14 cellular contexts compared by ENCODE assay signal in genomic region chr9:93081081-93081529, GRCh38. TPM values are rescaled to one million over a fixed set of nuclear protein-coding genes. Genes with fewer than 3 reads are reported as not detected.
DNase-seq lines count a peak whose midpoint lies in the region; ATAC-seq and TF ChIP-seq lines count a peak whose summit lies in the region.
"Had no signal": no experiment of that assay in that cellular context is flagged by ENCODE, and none has a peak within 500 bp of the region (broad histone marks: within the 10 kb centered on the region; RNA-seq: fewer than 3 reads in every experiment).

No MANE protein-coding gene starts in this region.

- H2AFZ ChIP-seq in mesenchymal stem cell (ENCODE audit: low read depth, low read length), result no peak overlapping the region

- H4K91ac ChIP-seq in mesenchymal stem cell (ENCODE audit: low read length), result no peak overlapping the region

- H3K4me1 ChIP-seq in mesenchymal stem cell (ENCODE audit: control insufficient read depth, insufficient read depth, low read depth, low read length) (no peaks in the 10 kb centered on the region), tibial artery (no peaks in the 10 kb centered on the region)
- H3K4me1 ChIP-seq: BE2C had no signal

- no peak overlapping the region for H3K14ac ChIP-seq in mesenchymal stem cell (ENCODE audit: low read length in 2 of 2)

- H3K36me3 Mint-ChIP-seq in activated naive CD8-positive, alpha-beta T cell, result peaks cover 10% of the 10 kb centered on the region
- peaks cover 26% of the 10 kb centered on the region for H3K36me3 Mint-ChIP-seq in activated naive CD8-positive, alpha-beta T cell treated with anti-CD3 and anti-CD28 coated beads, Interleukin-2, amount 50 U/mL, for 24 hours (ENCODE audit: low read depth)
- peaks cover 59% of the 10 kb centered on the region for H3K36me3 Mint-ChIP-seq in activated T-helper 2 cell treated with anti-CD3 and anti-CD28 coated beads, Interferon-gamma antibody, Interleukin-2, Interleukin-4, amounts not matched to agents 10 μg/mL and 5 μg/mL and 100 μg/mL, durations not matched to agents 14 hours and 24 hours and 36 hours (ENCODE audit: low read depth)

- no peaks in the 10 kb centered on the region for H3K27me3 Mint-ChIP-seq in activated naive CD8-positive, alpha-beta T cell
- H3K27me3 Mint-ChIP-seq in activated naive CD8-positive, alpha-beta T cell treated with anti-CD3 and anti-CD28 coated beads, Interleukin-2, amount 50 U/mL, for 24 hours, result no peaks in the 10 kb centered on the region
- no peaks in the 10 kb centered on the region for H3K27me3 Mint-ChIP-seq in activated T-helper 2 cell treated with anti-CD3 and anti-CD28 coated beads, Interferon-gamma antibody, Interleukin-2, Interleukin-4, amounts not matched to agents 10 μg/mL and 5 μg/mL and 100 μg/mL, durations not matched to agents 14 hours and 24 hours and 36 hours (ENCODE audit: low read depth)
- H3K27me3 Mint-ChIP-seq: stimulated activated memory B cell treated with anti-CD40 and anti-IgM and Interleukin-4, amounts not matched to agents 10 μg/mL and 1 μg/mL and 100 μg/mL, for 72 hours had no signal

- H3K9ac ChIP-seq in mesenchymal stem cell (ENCODE audit: low read length), result no peak overlapping the region

- peak overlapping the region in 1 of 2 experiments; percentile 22 for H2BK12ac ChIP-seq in mesenchymal stem cell (ENCODE audit: low read length in 2 of 2)

- H3K79me1 ChIP-seq in mesenchymal stem cell (replicated peaks; ENCODE audit: low read length, poor library complexity, severe bottlenecking), result no peaks in the 10 kb centered on the region

- H3K27me3 ChIP-seq in mesenchymal stem cell (ENCODE audit: control insufficient read depth in 1 of 2, insufficient read depth in 1 of 2, low read length in 2 of 2) (no peaks in the 10 kb centered on the region), tibial artery (no peaks in the 10 kb centered on the region)
- H3K27me3 ChIP-seq: BE2C had no signal

- no peak overlapping the region for H3K4me3 Mint-ChIP-seq in activated naive CD8-positive, alpha-beta T cell
- no peak overlapping the region for H3K4me3 Mint-ChIP-seq in activated naive CD8-positive, alpha-beta T cell treated with anti-CD3 and anti-CD28 coated beads, Interleukin-2, amount 50 U/mL, for 24 hours
- H3K4me3 Mint-ChIP-seq in activated T-helper 2 cell treated with anti-CD3 and anti-CD28 coated beads, Interferon-gamma antibody, Interleukin-2, Interleukin-4, amounts not matched to agents 10 μg/mL and 5 μg/mL and 100 μg/mL, durations not matched to agents 14 hours and 24 hours and 36 hours (ENCODE audit: low read depth), result no peak overlapping the region
- H3K4me3 Mint-ChIP-seq: stimulated activated memory B cell treated with anti-CD40 and anti-IgM and Interleukin-4, amounts not matched to agents 10 μg/mL and 1 μg/mL and 100 μg/mL, for 72 hours had no signal

- TF ChIP-seq CTCF in tibial artery (IDR thresholded peaks at IDR 0.05), result no peak

- intact Hi-C loops in activated T-helper 2 cell treated with anti-CD3 and anti-CD28 coated beads, Interferon-gamma antibody, Interleukin-2, Interleukin-4, amounts not matched to agents 10 μg/mL and 5 μg/mL and 100 μg/mL, durations not matched to agents 14 hours and 24 hours and 36 hours (cut with micrococcal nuclease), result no loop called here
- intact Hi-C loops in tibial artery (cut with DNase I; ENCODE audit: low total_unique reads), result no loop called here

- H3K4me2 ChIP-seq in mesenchymal stem cell (ENCODE audit: low read length, poor library complexity, severe bottlenecking), result no peak overlapping the region

- peak overlapping the region in 1 of 2 experiments; percentile 58 for H3K18ac ChIP-seq in mesenchymal stem cell (ENCODE audit: low read depth in 1 of 2, low read length in 2 of 2)

- no peak for ATAC-seq in activated naive CD8-positive, alpha-beta T cell treated with anti-CD3 and anti-CD28 coated beads, Interleukin-2, amount 50 U/mL, for 24 hours
- ATAC-seq in HG03520 (IDR thresholded peaks at IDR 0.05; ENCODE audit: unreplicated experiment) (no peak), GM19328 (IDR thresholded peaks at IDR 0.05; ENCODE audit: unreplicated experiment) (no peak)
- ATAC-seq: stimulated activated memory B cell treated with anti-CD40 and anti-IgM and Interleukin-4, amounts not matched to agents 10 μg/mL and 1 μg/mL and 100 μg/mL, for 72 hours had no signal

- no peak overlapping the region for H2BK15ac ChIP-seq in mesenchymal stem cell (ENCODE audit: low read depth, poor library complexity, severe bottlenecking)

- no peaks in the 10 kb centered on the region for H3K36me3 ChIP-seq in mesenchymal stem cell (ENCODE audit: control insufficient read depth in 1 of 2, insufficient read depth in 2 of 2, low read depth in 1 of 2, low read length in 2 of 2)
- peaks cover 0 to 9% (median 3%) of the 10 kb centered on the region in 3 donors for H3K36me3 ChIP-seq in tibial artery
- H3K36me3 ChIP-seq: BE2C had no signal

- H4K8ac ChIP-seq in mesenchymal stem cell (ENCODE audit: low read length), result no peak overlapping the region

- H3K27ac Mint-ChIP-seq in activated naive CD8-positive, alpha-beta T cell, result peak overlapping the region; percentile 42
- H3K27ac Mint-ChIP-seq in activated naive CD8-positive, alpha-beta T cell treated with anti-CD3 and anti-CD28 coated beads, Interleukin-2, amount 50 U/mL, for 24 hours, result no peak overlapping the region
- peak overlapping the region; percentile 42 for H3K27ac Mint-ChIP-seq in activated T-helper 2 cell treated with anti-CD3 and anti-CD28 coated beads, Interferon-gamma antibody, Interleukin-2, Interleukin-4, amounts not matched to agents 10 μg/mL and 5 μg/mL and 100 μg/mL, durations not matched to agents 14 hours and 24 hours and 36 hours
- H3K27ac Mint-ChIP-seq: stimulated activated memory B cell treated with anti-CD40 and anti-IgM and Interleukin-4, amounts not matched to agents 10 μg/mL and 1 μg/mL and 100 μg/mL, for 72 hours had no signal

- H3K9me3 ChIP-seq in mesenchymal stem cell (ENCODE audit: control insufficient read depth, low read length) (peaks cover 5% of the 10 kb centered on the region), tibial artery (no peaks in the 10 kb centered on the region)
- H3K9me3 ChIP-seq: BE2C had no signal

- no peak overlapping the region for H2BK5ac ChIP-seq in mesenchymal stem cell (ENCODE audit: low read depth, low read length, poor library complexity, severe bottlenecking)

- no peak overlapping the region for H3K23ac ChIP-seq in mesenchymal stem cell (ENCODE audit: low read length in 2 of 2)

- no peak overlapping the region for H2AK5ac ChIP-seq in mesenchymal stem cell (ENCODE audit: low read length, severe bottlenecking)

- H3K4ac ChIP-seq in mesenchymal stem cell (ENCODE audit: low read depth in 1 of 2, low read length in 2 of 2), result no peak overlapping the region

- H3K4me3 ChIP-seq in mesenchymal stem cell (ENCODE audit: insufficient read depth in 1 of 2, low read depth in 1 of 2, low read length in 2 of 2), result no peak overlapping the region
- no peak overlapping the region for H3K4me3 ChIP-seq in tibial artery

- peaks cover 27% of the 10 kb centered on the region for H3K4me1 Mint-ChIP-seq in activated naive CD8-positive, alpha-beta T cell (ENCODE audit: low read depth)
- peaks cover 35% of the 10 kb centered on the region for H3K4me1 Mint-ChIP-seq in activated naive CD8-positive, alpha-beta T cell treated with anti-CD3 and anti-CD28 coated beads, Interleukin-2, amount 50 U/mL, for 24 hours
- peaks cover 15% of the 10 kb centered on the region for H3K4me1 Mint-ChIP-seq in activated T-helper 2 cell treated with anti-CD3 and anti-CD28 coated beads, Interferon-gamma antibody, Interleukin-2, Interleukin-4, amounts not matched to agents 10 μg/mL and 5 μg/mL and 100 μg/mL, durations not matched to agents 14 hours and 24 hours and 36 hours (ENCODE audit: low read depth)
- H3K4me1 Mint-ChIP-seq: stimulated activated memory B cell treated with anti-CD40 and anti-IgM and Interleukin-4, amounts not matched to agents 10 μg/mL and 1 μg/mL and 100 μg/mL, for 72 hours had no signal

- H3K27ac ChIP-seq in mesenchymal stem cell (ENCODE audit: low read length, poor library complexity, severe bottlenecking), result no peak overlapping the region
- H3K27ac ChIP-seq in tibial artery, result no peak overlapping the region

- H2BK120ac ChIP-seq in mesenchymal stem cell (ENCODE audit: low read depth, low read length), result no peak overlapping the region

- 93% methylated on average over 10 of the region's 10 CpGs for WGBS in mesenchymal stem cell

- no peak for DNase-seq in activated naive CD8-positive, alpha-beta T cell treated with anti-CD3 and anti-CD28 coated beads, Interleukin-2, amount 50 U/mL, for 24 hours
- DNase-seq in activated T-helper 2 cell treated with anti-CD3 and anti-CD28 coated beads, Interferon-gamma antibody, Interleukin-2, Interleukin-4, amounts not matched to agents 10 μg/mL and 5 μg/mL and 100 μg/mL, durations not matched to agents 14 hours and 24 hours and 36 hours (ENCODE audit: low spot score), result no peak
- DNase-seq in mesenchymal stem cell (peak; percentile 15), tibial artery (peak; percentile 8 to 27), germinal center (ENCODE audit: low spot score) (no peak)
- DNase-seq: anterior cingulate cortex; BE2C; DND-41; NCI-H446; stimulated activated CD4-positive, alpha-beta T cell treated with anti-CD3 and anti-CD28 coated beads, Interleukin-4, amount 100 ng/mL, for 24 hours had no signal

- H3K9me3 Mint-ChIP-seq in activated naive CD8-positive, alpha-beta T cell (ENCODE audit: low read depth), result no peaks in the 10 kb centered on the region
- H3K9me3 Mint-ChIP-seq in activated naive CD8-positive, alpha-beta T cell treated with anti-CD3 and anti-CD28 coated beads, Interleukin-2, amount 50 U/mL, for 24 hours, result peaks cover 4% of the 10 kb centered on the region
- peaks cover 9% of the 10 kb centered on the region for H3K9me3 Mint-ChIP-seq in activated T-helper 2 cell treated with anti-CD3 and anti-CD28 coated beads, Interferon-gamma antibody, Interleukin-2, Interleukin-4, amounts not matched to agents 10 μg/mL and 5 μg/mL and 100 μg/mL, durations not matched to agents 14 hours and 24 hours and 36 hours
- H3K9me3 Mint-ChIP-seq: stimulated activated memory B cell treated with anti-CD40 and anti-IgM and Interleukin-4, amounts not matched to agents 10 μg/mL and 1 μg/mL and 100 μg/mL, for 72 hours had no signal

RNA-seq across cellular contexts. Expression of gene CARD19, which starts 14.9 kb away (rescaled TPM):
- 52.6 and 57.2 TPM in 2 replicates for total RNA-seq in activated T-helper 2 cell treated with anti-CD3 and anti-CD28 coated beads, Interferon-gamma antibody, Interleukin-2, Interleukin-4, amounts not matched to agents 10 μg/mL and 5 μg/mL and 100 μg/mL, durations not matched to agents 14 hours and 24 hours and 36 hours
- 66.8 TPM for polyA plus RNA-seq in mesenchymal stem cell (2013, experiment 1 of 2)
- 66.1 TPM for polyA plus RNA-seq in mesenchymal stem cell (2013, experiment 2 of 2)

RNA-seq across cellular contexts. Expression of gene SUSD3, which starts 22.6 kb away (rescaled TPM):
- total RNA-seq in activated T-helper 2 cell treated with anti-CD3 and anti-CD28 coated beads, Interferon-gamma antibody, Interleukin-2, Interleukin-4, amounts not matched to agents 10 μg/mL and 5 μg/mL and 100 μg/mL, durations not matched to agents 14 hours and 24 hours and 36 hours, result 29.7 and 36.4 TPM in 2 replicates
- 0.03 TPM for polyA plus RNA-seq in mesenchymal stem cell (2013, experiment 1 of 2)
- not detected for polyA plus RNA-seq in mesenchymal stem cell (2013, experiment 2 of 2)

RNA-seq across cellular contexts. Expression of gene NINJ1, which starts 52.9 kb away (rescaled TPM):
- 113 and 114 TPM in 2 replicates for total RNA-seq in activated T-helper 2 cell treated with anti-CD3 and anti-CD28 coated beads, Interferon-gamma antibody, Interleukin-2, Interleukin-4, amounts not matched to agents 10 μg/mL and 5 μg/mL and 100 μg/mL, durations not matched to agents 14 hours and 24 hours and 36 hours
- 62.3 TPM for polyA plus RNA-seq in mesenchymal stem cell (2013, experiment 1 of 2)
- polyA plus RNA-seq in mesenchymal stem cell (2013, experiment 2 of 2), result 64.2 TPM

Comparison
In these comparisons a context has a peak if more than half of its experiments do, and no peak if none do; other contexts are left out.
1. DNase-seq: peak in mesenchymal stem cell (single experiment) and tibial artery (2 of 2); none in activated naive CD8-positive, alpha-beta T cell treated with anti-CD3 and anti-CD28 coated beads, Interleukin-2, amount 50 U/mL, for 24 hours (single experiment), activated T-helper 2 cell treated with anti-CD3 and anti-CD28 coated beads, Interferon-gamma antibody, Interleukin-2, Interleukin-4, amounts not matched to agents 10 μg/mL and 5 μg/mL and 100 μg/mL, durations not matched to agents 14 hours and 24 hours and 36 hours (single experiment) and germinal center (single experiment).